8 cellular contexts compared by ENCODE assay signal in genomic region chr18:10453885-10454772, GRCh38. TPM values are rescaled to one million over a fixed set of nuclear protein-coding genes. Genes with fewer than 3 reads are reported as not detected.
A peak's percentile ranks its signal among the peaks of the same experiment; 100 is the strongest.
DNase-seq lines count a peak whose midpoint lies in the region; ATAC-seq and TF ChIP-seq lines count a peak whose summit lies in the region.

Gene APCDD1, plus strand, starts transcription at chr18:10454635. Its CDS starts 347 bp downstream, at chr18:10454982.

- 0 out of 2 replicates have a peak, but pooled peaks cover 3% of the 10 kb centered on the region for H3K9me3 ChIP-seq in ES-I3 (ENCODE audit: control insufficient read depth, insufficient read depth, low read length)
- no peaks in the 10 kb centered on the region for H3K9me3 ChIP-seq in lung (ENCODE audit: control insufficient read depth in 2 of 2, insufficient read depth in 1 of 2, low read length in 1 of 2)
- H3K9me3 ChIP-seq in suprapubic skin: no peaks in the 10 kb centered on the region

- H3K4me1 ChIP-seq in ES-I3 (ENCODE audit: insufficient read depth, low read length): peaks cover 5% of the 10 kb centered on the region
- H3K4me1 ChIP-seq in lung (ENCODE audit: control insufficient read depth in 2 of 2, insufficient read depth in 2 of 2, low read length in 2 of 2): peaks cover 0 to 10% of the 10 kb centered on the region in 2 donors
- peaks cover 62% of the 10 kb centered on the region for H3K4me1 ChIP-seq in suprapubic skin

- H3K27ac ChIP-seq in dorsolateral prefrontal cortex (peak within 1 kb of the TSS; percentile 79 to 97 (median 94)), lung (ENCODE audit: low read depth in 1 of 2, low read length in 1 of 2) (peak within 1 kb of the TSS; percentile 49 to 85), suprapubic skin (peak within 1 kb of the TSS; percentile 99)

- H3K4me3 ChIP-seq in dorsolateral prefrontal cortex (peak within 1 kb of the TSS; percentile 50 to 91 (median 76)), lung (peak within 1 kb of the TSS; percentile 55), suprapubic skin (peak within 1 kb of the TSS; percentile 91)

- TF ChIP-seq EP300 in suprapubic skin (IDR thresholded peaks at IDR 0.05): no peak

- peak in 1 of 2 donors; percentile 71 for TF ChIP-seq POLR2A in suprapubic skin (IDR thresholded peaks at IDR 0.05)

- ATAC-seq in lung (ENCODE audit: insufficient read depth, low FRiP score) (peak; percentile 76), GM21390 (IDR thresholded peaks at IDR 0.05; ENCODE audit: unreplicated experiment) (no peak), HG03460 (IDR thresholded peaks at IDR 0.05; ENCODE audit: unreplicated experiment) (no peak)

- 11 to 31% methylated on average over 34 to 80 of the region's 80 CpGs for WGBS in lung, 2 donors
- WGBS in suprapubic skin: 4% methylated on average over 34 of the region's 80 CpGs

- DNase-seq in NCI-H526 treated with DMSO at 0.1 percent for 48 hours (lab: John Stamatoyannopoulos, UW) (peak; percentile 5), dorsolateral prefrontal cortex (peak in 9 of 10 donors; percentile 21 to 83 (median 69)), lung (ENCODE audit: low spot score) (peak; percentile 67), suprapubic skin (ENCODE audit: low spot score in 2 of 2) (peak; percentile 86 to 89), SKM-1 (lab: John Stamatoyannopoulos, UW; ENCODE audit: unreplicated experiment) (no peak)

- H3K36me3 ChIP-seq in ES-I3 (ENCODE audit: insufficient read depth, low read length) (no peaks in the 10 kb centered on the region), lung (ENCODE audit: control insufficient read depth in 2 of 2, insufficient read depth in 2 of 2, low read length in 2 of 2) (no peaks in the 10 kb centered on the region), suprapubic skin (no peaks in the 10 kb centered on the region)

- peak within 1 kb of the TSS; percentile 68 for H3K9ac ChIP-seq in ES-I3 (ENCODE audit: low read depth, low read length)

- intact Hi-C loops in dorsolateral prefrontal cortex (cut with DNase I): no loop called here

- TF ChIP-seq CTCF in dorsolateral prefrontal cortex (IDR thresholded peaks at IDR 0.05 in 54 of 56, conservative IDR thresholded peaks at IDR 0.05 in 2 of 56; ENCODE audit: low read depth in 1 of 56, partially characterized antibody in 56 of 56): peak in 6 of 56 donors; percentile 2 to 28 (median 23)
- TF ChIP-seq CTCF in lung (IDR thresholded peaks at IDR 0.05; ENCODE audit: control extremely low read depth, extremely low read depth): no peak
- TF ChIP-seq CTCF in suprapubic skin (IDR thresholded peaks at IDR 0.05): no peak

- peaks cover 0 to 33% (median 0%) of the 10 kb centered on the region in 45 donors for H3K27me3 ChIP-seq in dorsolateral prefrontal cortex
- H3K27me3 ChIP-seq in lung (ENCODE audit: control insufficient read depth, insufficient read depth): no peaks in the 10 kb centered on the region
- H3K27me3 ChIP-seq in suprapubic skin: no peaks in the 10 kb centered on the region

RNA-seq across cellular contexts. Expression of gene APCDD1, which starts in this region (rescaled TPM):
- total RNA-seq in dorsolateral prefrontal cortex (100 to 1,000 TPM in 6 of 120 experiments, 10 to 100 TPM in 114; 20.1 to 134 (median 52.7) TPM), lung (10 to 100 TPM; 46.1 to 77.4 TPM), suprapubic skin (100 to 1,000 TPM; 110 to 308 (median 140) TPM)
- 10 to 100 TPM in 1 of 2 donors, 1 to 10 TPM in 1; 6.8 to 12.5 TPM for polyA plus RNA-seq in lung
